Comparison of ENCODE assay signal across 2 cellular contexts in genomic region chr20:959996-960615, GRCh38.
A peak's percentile ranks its signal among the peaks of the same experiment; 100 is the strongest.
TF ChIP-seq lines count a peak whose summit lies in the region.

No MANE protein-coding gene starts in this region.

TF ChIP-seq in HepG2, 621 proteins besides CTCF, POLR2A, EP300 and RAD21:
- TF ChIP-seq ZNF512 (CRISPR knock-in tag; IDR thresholded peaks at IDR 0.05) (0 out of 2 replicates have a peak, but pooled peaks have one; percentile 71), NAIF1 (CRISPR knock-in tag; IDR thresholded peaks at IDR 0.05; ENCODE audit: borderline replicate concordance) (no peak)
TF ChIP-seq in HepG2: peak in this region for 1.

TF ChIP-seq in HEK293, 187 proteins besides CTCF, POLR2A, EP300 and RAD21:
- TF ChIP-seq ZNF366 (tag by site-specific recombination; conservative IDR thresholded peaks at IDR 0.05) (peak; percentile 77), ZNF473 (tag by site-specific recombination; IDR thresholded peaks at IDR 0.05) (no peak), ZNF623 (tag by site-specific recombination; IDR thresholded peaks at IDR 0.05) (no peak), PRDM1 (tag by site-specific recombination; IDR thresholded peaks at IDR 0.05) (peak; percentile 90), ZNF514 (tag by site-specific recombination; IDR thresholded peaks at IDR 0.05) (no peak), ZBTB21 (tag by site-specific recombination; IDR thresholded peaks at IDR 0.05) (no peak)
